In genomic region chr10:124324856-124325657, GRCh38 we compare ENCODE assay signal across 17 cellular contexts.
"Had no signal": no experiment of that assay in that cellular context is flagged by ENCODE, and none has a peak within 500 bp of the region (broad histone marks: within the 10 kb centered on the region; RNA-seq: fewer than 3 reads in every experiment).

No MANE protein-coding gene starts in this region.

- H3K9me3 Mint-ChIP-seq: activated naive CD4-positive, alpha-beta T cell treated with anti-CD3 and anti-CD28 coated beads, Interleukin-2, amount 50 U/mL, for 24 hours; activated naive CD8-positive, alpha-beta T cell treated with anti-CD3 and anti-CD28 coated beads, Interleukin-2, amount 50 U/mL, for 24 hours; activated T-helper 2 cell treated with anti-CD3 and anti-CD28 coated beads, Interferon-gamma antibody, Interleukin-2, Interleukin-4, amounts not matched to agents 10 μg/mL and 5 μg/mL and 100 μg/mL, durations not matched to agents 14 hours and 24 hours and 36 hours; central memory CD8-positive, alpha-beta T cell; natural killer cell treated with Interleukin-12 subunit alpha and Interleukin-12 subunit beta and Interleukin-15 and Interleukin-18, amount 100 ng/mL, for 72 hours; T-helper 1 cell treated with Interleukin-12 subunit alpha and Interleukin-12 subunit beta and Interleukin-4 antibody, amounts not matched to agents 30 μg/mL and 1 μg/mL, for 36 hours had no signal

- H3K36me3 Mint-ChIP-seq: activated naive CD4-positive, alpha-beta T cell treated with anti-CD3 and anti-CD28 coated beads, Interleukin-2, amount 50 U/mL, for 24 hours; natural killer cell treated with Interleukin-12 subunit alpha and Interleukin-12 subunit beta and Interleukin-15 and Interleukin-18, amount 100 ng/mL, for 72 hours had no signal

- H3K27ac Mint-ChIP-seq: activated naive CD4-positive, alpha-beta T cell treated with anti-CD3 and anti-CD28 coated beads, Interleukin-2, amount 50 U/mL, for 24 hours; activated naive CD8-positive, alpha-beta T cell treated with anti-CD3 and anti-CD28 coated beads, Interleukin-2, amount 50 U/mL, for 24 hours; activated T-helper 2 cell treated with anti-CD3 and anti-CD28 coated beads, Interferon-gamma antibody, Interleukin-2, Interleukin-4, amounts not matched to agents 10 μg/mL and 5 μg/mL and 100 μg/mL, durations not matched to agents 14 hours and 24 hours and 36 hours; natural killer cell treated with Interleukin-12 subunit alpha and Interleukin-12 subunit beta and Interleukin-15 and Interleukin-18, amount 100 ng/mL, for 72 hours; T-helper 1 cell treated with Interleukin-12 subunit alpha and Interleukin-12 subunit beta and Interleukin-4 antibody, amounts not matched to agents 30 μg/mL and 1 μg/mL, for 36 hours had no signal

- H3K4me3 Mint-ChIP-seq: activated naive CD4-positive, alpha-beta T cell treated with anti-CD3 and anti-CD28 coated beads, Interleukin-2, amount 50 U/mL, for 24 hours; activated naive CD8-positive, alpha-beta T cell treated with anti-CD3 and anti-CD28 coated beads, Interleukin-2, amount 50 U/mL, for 24 hours; central memory CD8-positive, alpha-beta T cell; natural killer cell treated with Interleukin-12 subunit alpha and Interleukin-12 subunit beta and Interleukin-15 and Interleukin-18, amount 100 ng/mL, for 72 hours; T-helper 1 cell treated with Interleukin-12 subunit alpha and Interleukin-12 subunit beta and Interleukin-4 antibody, amounts not matched to agents 30 μg/mL and 1 μg/mL, for 36 hours had no signal

- ATAC-seq: activated naive CD8-positive, alpha-beta T cell treated with anti-CD3 and anti-CD28 coated beads, Interleukin-2, amount 50 U/mL, for 24 hours; mucosa of descending colon; pancreas had no signal

- H3K4me1 Mint-ChIP-seq: activated naive CD4-positive, alpha-beta T cell treated with anti-CD3 and anti-CD28 coated beads, Interleukin-2, amount 50 U/mL, for 24 hours; activated naive CD8-positive, alpha-beta T cell treated with anti-CD3 and anti-CD28 coated beads, Interleukin-2, amount 50 U/mL, for 24 hours; central memory CD8-positive, alpha-beta T cell had no signal

- DNase-seq: activated CD4-positive, alpha-beta T cell treated with anti-CD3 and anti-CD28 coated beads, Interleukin-2, amount 50 U/mL, for 1 hour; activated naive CD8-positive, alpha-beta T cell treated with anti-CD3 and anti-CD28 coated beads, Interleukin-2, amount 50 U/mL, for 24 hours; amygdala; dermis blood vessel endothelial cell; effector CD4-positive, alpha-beta T cell; left ventricle myocardium inferior; mesendoderm; mucosa of descending colon; SK-N-SH; stimulated activated naive CD4-positive, alpha-beta T cell; SW 1271 had no signal
